Comparison of ENCODE assay signal across 16 cellular contexts in genomic region chr18:78722959-78723706, GRCh38.
DNase-seq lines count a peak whose midpoint lies in the region; TF ChIP-seq lines count a peak whose summit lies in the region.
"Had no signal": no experiment of that assay in that cellular context is flagged by ENCODE, and none has a peak within 500 bp of the region (broad histone marks: within the 10 kb centered on the region; RNA-seq: fewer than 3 reads in every experiment).

No MANE protein-coding gene starts in this region.

- peaks cover 11 to 20% of the 10 kb centered on the region in 2 donors for H3K4me1 ChIP-seq in thyroid gland
- H3K4me1 ChIP-seq: BLaER1 had no signal

- 65% methylated on average over 20 of the region's 20 CpGs for WGBS in thyroid gland, 2 donors

- H3K4me3 ChIP-seq in thyroid gland (replicated peaks in 1 of 3) = no peak overlapping the region
- H3K4me3 ChIP-seq: BLaER1, K562, PC-9 had no signal

- H3K27ac ChIP-seq in cingulate gyrus (ENCODE audit: low read depth, low read length) (peak overlapping the region; percentile 73), thyroid gland (peak overlapping the region; percentile 60 to 76 (median 65))
- H3K27ac ChIP-seq: BLaER1, PC-9 had no signal

- H3K9me3 ChIP-seq in thyroid gland = no peaks in the 10 kb centered on the region
- H3K9me3 ChIP-seq: BLaER1 had no signal

- no peaks in the 10 kb centered on the region for H3K36me3 ChIP-seq in thyroid gland
- H3K36me3 ChIP-seq: BLaER1 had no signal

- no peak for TF ChIP-seq POLR2A in thyroid gland (IDR thresholded peaks at IDR 0.05)

- intact Hi-C loops in thyroid gland (cut with DNase I) = no loop called here

- no peak for TF ChIP-seq CTCF in thyroid gland (IDR thresholded peaks at IDR 0.05)
- TF ChIP-seq CTCF in GM10266 (IDR thresholded peaks at IDR 0.05; ENCODE audit: control insufficient read depth, insufficient read depth, low read depth, missing control alignments) = no peak

- H3K27me3 ChIP-seq in thyroid gland = no peaks in the 10 kb centered on the region
- H3K27me3 ChIP-seq: BLaER1 had no signal

- DNase-seq in activated effector memory CD4-positive, alpha-beta T cell treated with anti-CD3 and anti-CD28 coated beads, Interleukin-2, amount 50 U/mL, for 16 hours = peak; percentile 19
- DNase-seq in activated effector memory CD4-positive, alpha-beta T cell treated with Interleukin-2 at 50 U/mL for 16 hours = no peak
- DNase-seq in mesenteric fat pad (ENCODE audit: low spot score) = peak; percentile 30
- DNase-seq in thyroid gland = no peak
- DNase-seq in NCI-H1048 (lab: John Stamatoyannopoulos, UW) = no peak
- no peak for DNase-seq in GM10266 (ENCODE audit: extremely low spot score)
- no peak for DNase-seq in GM19240 (ENCODE audit: insufficient read length, low spot score)
- DNase-seq: 8988T, DMS 273 treated with DMSO at 0.1 percent for 48 hours, NCI-H1105, NCI-H1694 treated with DMSO at 0.1 percent for 48 hours, NCI-H446 treated with DMSO at 0.1 percent for 48 hours, PC-9 had no signal

Comparison
In these comparisons a context has a peak if more than half of its experiments do, and no peak if none do; other contexts are left out.
1. DNase-seq: peak in activated effector memory CD4-positive, alpha-beta T cell treated with anti-CD3 and anti-CD28 coated beads, Interleukin-2, amount 50 U/mL, for 16 hours (single experiment) and mesenteric fat pad (single experiment); none in activated effector memory CD4-positive, alpha-beta T cell treated with Interleukin-2 at 50 U/mL for 16 hours (single experiment), thyroid gland (0 of 2), NCI-H1048 (single experiment), GM10266 (single experiment) and GM19240 (single experiment).